1 cellular context compared by ENCODE assay signal in the genomic region with DNA sequence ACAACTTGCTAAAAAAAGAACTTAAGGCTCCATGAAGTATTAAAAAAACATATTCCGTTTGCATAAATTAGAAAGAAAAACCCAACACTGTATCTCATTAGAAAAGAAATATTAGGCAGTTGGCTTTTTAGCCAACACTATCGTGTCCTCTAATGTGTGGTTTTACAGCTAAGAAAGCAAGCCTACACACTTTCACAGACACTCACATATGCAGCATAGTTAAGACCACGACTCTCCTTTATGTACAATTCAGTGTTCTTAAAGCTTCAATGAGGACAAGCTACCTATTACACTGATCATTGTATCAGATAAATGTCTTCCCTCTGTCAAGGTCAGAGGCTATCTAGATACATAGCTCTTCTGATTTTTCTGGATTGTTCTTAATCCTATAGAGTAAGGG.
TF ChIP-seq lines count a peak whose summit lies in the region.

No MANE protein-coding gene starts in this region.

TF ChIP-seq in GM12878, 131 proteins besides CTCF, POLR2A, EP300 and RAD21 (continued from another document):
- TF ChIP-seq RELB (IDR thresholded peaks at IDR 0.05; ENCODE audit: low read depth) (no peak), BHLHE40 (IDR thresholded peaks at IDR 0.05; ENCODE audit: borderline replicate concordance in 1 of 2, low read depth in 2 of 2, low read length in 1 of 2) (0 out of 4 replicates have a peak, but pooled peaks of 1 of the 2 experiments have one; percentile 0), RUNX3 (IDR thresholded peaks at IDR 0.05; ENCODE audit: low read length) (peak; percentile 58)
